In genomic region chr2:189164732-189165131, GRCh38 we compare ENCODE assay signal across 12 cellular contexts. TPM values are rescaled to one million over a fixed set of nuclear protein-coding genes. Genes with fewer than 3 reads are reported as not detected.
DNase-seq lines count a peak whose midpoint lies in the region; TF ChIP-seq lines count a peak whose summit lies in the region.
"Had no signal": no experiment of that assay in that cellular context is flagged by ENCODE, and none has a peak within 500 bp of the region (broad histone marks: within the 10 kb centered on the region; RNA-seq: fewer than 3 reads in every experiment).

No MANE protein-coding gene starts in this region.

- no peak overlapping the region for H3K4me3 ChIP-seq in AG09309 (ENCODE audit: control insufficient read depth, low read depth, low read length)
- no peak overlapping the region for H3K4me3 ChIP-seq in MG63
- no peak overlapping the region for H3K4me3 ChIP-seq in epithelial cell of esophagus (ENCODE audit: low read length)
- H3K4me3 ChIP-seq in osteoblast (ENCODE audit: insufficient read depth, low read length) = no peak overlapping the region
- H3K4me3 ChIP-seq: esophagus muscularis mucosa, spleen had no signal

- peaks cover 65% of the 10 kb centered on the region for H3K4me1 ChIP-seq in osteoblast (ENCODE audit: insufficient read depth, low read length)

- peak; percentile 83 for DNase-seq in AG09309 (ENCODE audit: low read depth)
- peak; percentile 61 for DNase-seq in MG63
- DNase-seq in epithelial cell of esophagus (ENCODE audit: low read depth) = peak; percentile 55
- no peak for DNase-seq in osteoblast (ENCODE audit: insufficient read length, low spot score, missing footprints)
- DNase-seq in Ammon's horn (ENCODE audit: low spot score) = no peak
- DNase-seq in activated CD4-positive, alpha-beta T cell treated with anti-CD3 and anti-CD28 coated beads, Interleukin-2, amount 50 U/mL, for 4 hours = no peak
- DNase-seq in GOT3 (lab: John Stamatoyannopoulos, UW) = no peak
- DNase-seq in germinal center (ENCODE audit: low spot score) = no peak
- DNase-seq: NCI-H510A, nephron progenitor cell, spleen had no signal

- no peak for TF ChIP-seq CTCF in AG09309 (IDR thresholded peaks at IDR 0.05; ENCODE audit: control insufficient read depth, insufficient read depth, low read depth, low read length, missing control alignments)
- no peak for TF ChIP-seq CTCF in epithelial cell of esophagus (IDR thresholded peaks at IDR 0.05; ENCODE audit: insufficient read depth, low read depth, low read length, missing control alignments)
- TF ChIP-seq CTCF in osteoblast (IDR thresholded peaks at IDR 0.05; ENCODE audit: extremely low read depth, low read depth, low read length) = no peak

- peaks cover 89% of the 10 kb centered on the region for H3K79me2 ChIP-seq in osteoblast (ENCODE audit: insufficient read depth, low read length)

- H3K9me3 ChIP-seq in MG63 (no peaks in the 10 kb centered on the region), osteoblast (ENCODE audit: low read depth, low read length) (no peaks in the 10 kb centered on the region)
- H3K9me3 ChIP-seq: esophagus muscularis mucosa, spleen had no signal

- H3K27ac ChIP-seq in osteoblast (ENCODE audit: low read depth, low read length) = peak overlapping the region; percentile 84

- peaks cover 38% of the 10 kb centered on the region for H4K20me1 ChIP-seq in osteoblast (ENCODE audit: insufficient read depth, low read length)

- peak overlapping the region; percentile 67 for H3K4me2 ChIP-seq in osteoblast (ENCODE audit: insufficient read depth, low read length)

- H3K27me3 ChIP-seq in MG63 = no peaks in the 10 kb centered on the region
- H3K27me3 ChIP-seq in osteoblast (ENCODE audit: insufficient read depth, low read length) = no peaks in the 10 kb centered on the region
- H3K27me3 ChIP-seq: esophagus muscularis mucosa, spleen had no signal

- peaks cover 26% of the 10 kb centered on the region for H3K36me3 ChIP-seq in MG63
- peaks cover 9% of the 10 kb centered on the region for H3K36me3 ChIP-seq in osteoblast (ENCODE audit: insufficient read depth, low read length)
- H3K36me3 ChIP-seq: esophagus muscularis mucosa, spleen had no signal

- H2AFZ ChIP-seq in osteoblast (ENCODE audit: low read length) = no peak overlapping the region

RNA-seq across cellular contexts. Expression of gene COL5A2, which starts 14.8 kb away (rescaled TPM):
- total RNA-seq in MG63 (2014; rRNA removed; shearing (Covaris generic); ENCODE audit: low replicate concordance) = 488 and 513 TPM in 2 replicates
- total RNA-seq in osteoblast = 632 and 879 TPM in 2 replicates

Comparison
In these comparisons a context has a peak if more than half of its experiments do, and no peak if none do; other contexts are left out.
1. DNase-seq: peak in AG09309 (single experiment), MG63 (single experiment) and epithelial cell of esophagus (single experiment); none in osteoblast (single experiment), Ammon's horn (single experiment), activated CD4-positive, alpha-beta T cell treated with anti-CD3 and anti-CD28 coated beads, Interleukin-2, amount 50 U/mL, for 4 hours (0 of 2), GOT3 (single experiment) and germinal center (single experiment).